Comparison of ENCODE assay signal across 23 cellular contexts in genomic region chr1:12609469-12610003, GRCh38. TPM values are rescaled to one million over a fixed set of nuclear protein-coding genes. Genes with fewer than 3 reads are reported as not detected.
A peak's percentile ranks its signal among the peaks of the same experiment; 100 is the strongest.
DNase-seq lines count a peak whose midpoint lies in the region; ATAC-seq, FAIRE-seq and TF ChIP-seq lines count a peak whose summit lies in the region.
"Had no signal": no experiment of that assay in that cellular context is flagged by ENCODE, and none has a peak within 500 bp of the region (broad histone marks: within the 10 kb centered on the region; RNA-seq: fewer than 3 reads in every experiment).

No MANE protein-coding gene starts in this region.

- peak overlapping the region; percentile 17 for H3K27ac Mint-ChIP-seq in activated CD8-positive, alpha-beta T cell treated with anti-CD3 and anti-CD28 coated beads for 36 hours
- no peak overlapping the region for H3K27ac Mint-ChIP-seq in activated CD8-positive, alpha-beta T cell treated with anti-CD3 and anti-CD28 coated beads, Interleukin-2, amount 10 ng/mL, durations not matched to agents 7 days and 5 days
- H3K27ac Mint-ChIP-seq in activated naive CD8-positive, alpha-beta T cell treated with anti-CD3 and anti-CD28 coated beads, Interleukin-2, amount 50 U/mL, for 24 hours: peak overlapping the region; percentile 26
- H3K27ac Mint-ChIP-seq in naive thymus-derived CD8-positive, alpha-beta T cell: peak overlapping the region; percentile 49 to 90 (median 82)
- H3K27ac Mint-ChIP-seq: activated naive CD4-positive, alpha-beta T cell treated with anti-CD3 and anti-CD28 coated beads for 36 hours had no signal

- 70 to 77% methylated on average over 5 of the region's 5 CpGs for whole genome bisulfite sequencing in tibial nerve, 2 donors

- CTCF ChIA-PET in activated CD8-positive, alpha-beta T cell treated with anti-CD3 and anti-CD28 coated beads for 36 hours (lab: Charles Lee): no interaction called here
- CTCF ChIA-PET in activated CD8-positive, alpha-beta T cell treated with anti-CD3 and anti-CD28 coated beads, Interleukin-2, amount 10 ng/mL, durations not matched to agents 7 days and 5 days (lab: Charles Lee): no interaction called here

- peaks cover 64% of the 10 kb centered on the region for H3K4me1 Mint-ChIP-seq in activated CD8-positive, alpha-beta T cell treated with anti-CD3 and anti-CD28 coated beads for 36 hours (ENCODE audit: low read depth)
- peaks cover 73% of the 10 kb centered on the region for H3K4me1 Mint-ChIP-seq in activated CD8-positive, alpha-beta T cell treated with anti-CD3 and anti-CD28 coated beads, Interleukin-2, amount 10 ng/mL, durations not matched to agents 7 days and 5 days (ENCODE audit: low read depth)
- peaks cover 63% of the 10 kb centered on the region for H3K4me1 Mint-ChIP-seq in activated naive CD8-positive, alpha-beta T cell treated with anti-CD3 and anti-CD28 coated beads, Interleukin-2, amount 50 U/mL, for 24 hours
- peaks cover 36 to 83% (median 61%) of the 10 kb centered on the region in 4 donors for H3K4me1 Mint-ChIP-seq in naive thymus-derived CD8-positive, alpha-beta T cell

- H3K9me3 ChIP-seq in tibial nerve: no peaks in the 10 kb centered on the region

- H3K4me3 Mint-ChIP-seq in activated CD8-positive, alpha-beta T cell treated with anti-CD3 and anti-CD28 coated beads for 36 hours: no peak overlapping the region
- H3K4me3 Mint-ChIP-seq in activated CD8-positive, alpha-beta T cell treated with anti-CD3 and anti-CD28 coated beads, Interleukin-2, amount 10 ng/mL, durations not matched to agents 7 days and 5 days: no peak overlapping the region
- H3K4me3 Mint-ChIP-seq in activated naive CD8-positive, alpha-beta T cell treated with anti-CD3 and anti-CD28 coated beads, Interleukin-2, amount 50 U/mL, for 24 hours: no peak overlapping the region
- H3K4me3 Mint-ChIP-seq in naive thymus-derived CD8-positive, alpha-beta T cell: no peak overlapping the region
- H3K4me3 Mint-ChIP-seq: activated naive CD4-positive, alpha-beta T cell treated with anti-CD3 and anti-CD28 coated beads for 36 hours had no signal

- peaks cover 8% of the 10 kb centered on the region for H3K9me3 Mint-ChIP-seq in activated CD8-positive, alpha-beta T cell treated with anti-CD3 and anti-CD28 coated beads for 36 hours
- H3K9me3 Mint-ChIP-seq in activated CD8-positive, alpha-beta T cell treated with anti-CD3 and anti-CD28 coated beads, Interleukin-2, amount 10 ng/mL, durations not matched to agents 7 days and 5 days (ENCODE audit: insufficient read depth): no peaks in the 10 kb centered on the region
- no peaks in the 10 kb centered on the region for H3K9me3 Mint-ChIP-seq in activated naive CD8-positive, alpha-beta T cell treated with anti-CD3 and anti-CD28 coated beads, Interleukin-2, amount 50 U/mL, for 24 hours
- H3K9me3 Mint-ChIP-seq in naive thymus-derived CD8-positive, alpha-beta T cell: peaks cover 0 to 5% (median 0%) of the 10 kb centered on the region in 9 donors

- no peaks in the 10 kb centered on the region for H3K27me3 Mint-ChIP-seq in activated CD8-positive, alpha-beta T cell treated with anti-CD3 and anti-CD28 coated beads for 36 hours
- no peaks in the 10 kb centered on the region for H3K27me3 Mint-ChIP-seq in activated CD8-positive, alpha-beta T cell treated with anti-CD3 and anti-CD28 coated beads, Interleukin-2, amount 10 ng/mL, durations not matched to agents 7 days and 5 days (ENCODE audit: low read depth)
- H3K27me3 Mint-ChIP-seq in activated naive CD8-positive, alpha-beta T cell treated with anti-CD3 and anti-CD28 coated beads, Interleukin-2, amount 50 U/mL, for 24 hours: no peaks in the 10 kb centered on the region
- no peaks in the 10 kb centered on the region for H3K27me3 Mint-ChIP-seq in naive thymus-derived CD8-positive, alpha-beta T cell

- no peak for DNase-seq in activated CD8-positive, alpha-beta T cell treated with anti-CD3 and anti-CD28 coated beads for 36 hours
- no peak for DNase-seq in activated CD8-positive, alpha-beta T cell treated with anti-CD3 and anti-CD28 coated beads, Interleukin-2, amount 10 ng/mL, durations not matched to agents 7 days and 5 days
- DNase-seq in activated naive CD8-positive, alpha-beta T cell treated with anti-CD3 and anti-CD28 coated beads, Interleukin-2, amount 50 U/mL, for 24 hours: no peak
- DNase-seq in naive thymus-derived CD8-positive, alpha-beta T cell: peak in 1 of 10 donors; percentile 38
- DNase-seq in tibial nerve (ENCODE audit: low spot score in 2 of 2) (no peak), GM12891 (ENCODE audit: insufficient read length, low spot score) (no peak)
- DNase-seq: activated naive CD4-positive, alpha-beta T cell treated with anti-CD3 and anti-CD28 coated beads for 36 hours; dorsolateral prefrontal cortex; hippocampal formation; kidney glomerular epithelial cell; NCI-H146; NCI-H2227 treated with DMSO at 0.1 percent for 48 hours; SHP77 had no signal

- ATAC-seq in activated CD8-positive, alpha-beta T cell treated with anti-CD3 and anti-CD28 coated beads for 36 hours: no peak
- no peak for ATAC-seq in activated CD8-positive, alpha-beta T cell treated with anti-CD3 and anti-CD28 coated beads, Interleukin-2, amount 10 ng/mL, durations not matched to agents 7 days and 5 days
- no peak for ATAC-seq in activated naive CD8-positive, alpha-beta T cell treated with anti-CD3 and anti-CD28 coated beads, Interleukin-2, amount 50 U/mL, for 24 hours
- ATAC-seq in naive thymus-derived CD8-positive, alpha-beta T cell: no peak
- no peak for ATAC-seq in HG03039 (IDR thresholded peaks at IDR 0.05; ENCODE audit: unreplicated experiment)
- no peak for ATAC-seq in HG02588 (IDR thresholded peaks at IDR 0.05; ENCODE audit: unreplicated experiment)
- ATAC-seq: activated CD4-positive, CD25-positive, alpha-beta regulatory T cell treated with anti-CD3 and anti-CD28 coated beads, Interleukin-2, amount 50 U/mL, for 24 hours had no signal

- POLR2A ChIA-PET in activated CD8-positive, alpha-beta T cell treated with anti-CD3 and anti-CD28 coated beads for 36 hours (lab: Charles Lee): interaction anchor here (1.3 to 2.1 kb wide), 2 partner anchors 8 to 176 kb away, joined by 4 to 5 read pairs; partner anchors contain the start of gene DHRS3
- POLR2A ChIA-PET in activated CD8-positive, alpha-beta T cell treated with anti-CD3 and anti-CD28 coated beads, Interleukin-2, amount 10 ng/mL, durations not matched to agents 7 days and 5 days (lab: Charles Lee): no interaction called here
- POLR2A ChIA-PET in naive thymus-derived CD8-positive, alpha-beta T cell (lab: Charles Lee): interaction anchor here (1.0 to 1.4 kb wide), 2 partner anchors 8 to 14 kb away, joined by 3 to 10 read pairs; partner anchors contain the start of gene DHRS3

- H3K27me3 ChIP-seq in tibial nerve: no peaks in the 10 kb centered on the region
- H3K27me3 ChIP-seq: dorsolateral prefrontal cortex had no signal

- intact Hi-C loops in activated CD8-positive, alpha-beta T cell treated with anti-CD3 and anti-CD28 coated beads for 36 hours (cut with micrococcal nuclease): no loop called here

- no peak for FAIRE-seq in GM12891 (lab: Jason Lieb, UNC)
- FAIRE-seq: A204.1 had no signal

- no peak for TF ChIP-seq CTCF in activated CD8-positive, alpha-beta T cell treated with anti-CD3 and anti-CD28 coated beads for 36 hours (IDR thresholded peaks at IDR 0.05)
- TF ChIP-seq CTCF in tibial nerve (IDR thresholded peaks at IDR 0.05): no peak

- H3K4me3 ChIP-seq in tibial nerve: no peak overlapping the region
- H3K4me3 ChIP-seq: dorsolateral prefrontal cortex, smooth muscle cell had no signal

- TF ChIP-seq POLR2A in tibial nerve (IDR thresholded peaks at IDR 0.05) (no peak), GM12891 (IDR thresholded peaks at IDR 0.05; ENCODE audit: low read depth, low read length) (no peak)

- H3K4me1 ChIP-seq in tibial nerve: peaks cover 0 to 88% (median 44%) of the 10 kb centered on the region in 4 donors
- H3K4me1 ChIP-seq: parathyroid adenoma had no signal

- peaks cover 85% of the 10 kb centered on the region for H3K36me3 Mint-ChIP-seq in activated CD8-positive, alpha-beta T cell treated with anti-CD3 and anti-CD28 coated beads for 36 hours (ENCODE audit: low read depth)
- peaks cover 89% of the 10 kb centered on the region for H3K36me3 Mint-ChIP-seq in activated CD8-positive, alpha-beta T cell treated with anti-CD3 and anti-CD28 coated beads, Interleukin-2, amount 10 ng/mL, durations not matched to agents 7 days and 5 days (ENCODE audit: low read depth)
- peaks cover 80% of the 10 kb centered on the region for H3K36me3 Mint-ChIP-seq in activated naive CD8-positive, alpha-beta T cell treated with anti-CD3 and anti-CD28 coated beads, Interleukin-2, amount 50 U/mL, for 24 hours (ENCODE audit: low read depth)
- H3K36me3 Mint-ChIP-seq in naive thymus-derived CD8-positive, alpha-beta T cell: peaks cover 9 to 57% (median 23%) of the 10 kb centered on the region in 3 donors

- peak overlapping the region in 3 of 4 donors; percentile 52 to 98 (median 98) for H3K27ac ChIP-seq in tibial nerve
- H3K27ac ChIP-seq: dorsolateral prefrontal cortex, parathyroid adenoma had no signal

- peaks cover 0 to 42% (median 0%) of the 10 kb centered on the region in 3 donors for H3K36me3 ChIP-seq in tibial nerve

- TF ChIP-seq EP300 in tibial nerve (IDR thresholded peaks at IDR 0.05): peak in 1 of 2 donors; percentile 7

TF ChIP-seq in GM12891, 5 proteins besides CTCF, POLR2A, EP300 and RAD21:
- no peak for TF ChIP-seq POU2F2 (IDR thresholded peaks at IDR 0.05; ENCODE audit: low read depth, low read length)
- TF ChIP-seq TAF1 (IDR thresholded peaks at IDR 0.05; ENCODE audit: low read depth, low read length): no peak
- TF ChIP-seq POLR2AphosphoS5 (IDR thresholded peaks at IDR 0.05; ENCODE audit: low read depth, low read length): no peak
- TF ChIP-seq PAX5 (IDR thresholded peaks at IDR 0.05; ENCODE audit: insufficient read depth, low read length, severe bottlenecking): no peak
- no peak for TF ChIP-seq SPI1 (IDR thresholded peaks at IDR 0.05; ENCODE audit: low read depth, low read length)

RNA-seq across cellular contexts. Expression of gene DHRS3, which starts 8.5 kb away (rescaled TPM):
- total RNA-seq in activated CD8-positive, alpha-beta T cell treated with anti-CD3 and anti-CD28 coated beads for 36 hours: 100 to 1,000 TPM; 129 to 135 TPM
- total RNA-seq in activated CD8-positive, alpha-beta T cell treated with anti-CD3 and anti-CD28 coated beads, Interleukin-2, amount 10 ng/mL, durations not matched to agents 7 days and 5 days: 10 to 100 TPM; 86.8 to 89.5 TPM
- total RNA-seq in naive thymus-derived CD8-positive, alpha-beta T cell: 10 to 100 TPM; 86.4 to 91.0 TPM
- 10 to 100 TPM; 17.7 to 31.0 (median 20.4) TPM for polyA plus RNA-seq in naive thymus-derived CD8-positive, alpha-beta T cell
- 100 to 1,000 TPM; 180 to 449 (median 358) TPM for total RNA-seq in tibial nerve
- 0.62 TPM for polyA plus RNA-seq in GM12891 (2012; ENCODE audit: low read depth, missing spikeins)
- total RNA-seq: HT1080 had no signal

RNA-seq across cellular contexts. Expression of gene AADACL4, which starts 34.3 kb away (rescaled TPM):
- total RNA-seq in activated CD8-positive, alpha-beta T cell treated with anti-CD3 and anti-CD28 coated beads for 36 hours: not detected
- not detected for total RNA-seq in activated CD8-positive, alpha-beta T cell treated with anti-CD3 and anti-CD28 coated beads, Interleukin-2, amount 10 ng/mL, durations not matched to agents 7 days and 5 days
- not detected for total RNA-seq in naive thymus-derived CD8-positive, alpha-beta T cell
- not detected for polyA plus RNA-seq in naive thymus-derived CD8-positive, alpha-beta T cell
- not detected for total RNA-seq in tibial nerve
- polyA plus RNA-seq in GM12891 (2012; ENCODE audit: low read depth, missing spikeins): not detected
- total RNA-seq: activated naive CD4-positive, alpha-beta T cell treated with anti-CD3 and anti-CD28 coated beads for 36 hours; dorsolateral prefrontal cortex; fibroblast of lung; HT1080; mucosa of gallbladder; smooth muscle cell had no signal
- polyA plus RNA-seq: fibroblast of lung, smooth muscle cell, urinary bladder had no signal
